ENCODE assay signal across 1 cellular context in the genomic region with DNA sequence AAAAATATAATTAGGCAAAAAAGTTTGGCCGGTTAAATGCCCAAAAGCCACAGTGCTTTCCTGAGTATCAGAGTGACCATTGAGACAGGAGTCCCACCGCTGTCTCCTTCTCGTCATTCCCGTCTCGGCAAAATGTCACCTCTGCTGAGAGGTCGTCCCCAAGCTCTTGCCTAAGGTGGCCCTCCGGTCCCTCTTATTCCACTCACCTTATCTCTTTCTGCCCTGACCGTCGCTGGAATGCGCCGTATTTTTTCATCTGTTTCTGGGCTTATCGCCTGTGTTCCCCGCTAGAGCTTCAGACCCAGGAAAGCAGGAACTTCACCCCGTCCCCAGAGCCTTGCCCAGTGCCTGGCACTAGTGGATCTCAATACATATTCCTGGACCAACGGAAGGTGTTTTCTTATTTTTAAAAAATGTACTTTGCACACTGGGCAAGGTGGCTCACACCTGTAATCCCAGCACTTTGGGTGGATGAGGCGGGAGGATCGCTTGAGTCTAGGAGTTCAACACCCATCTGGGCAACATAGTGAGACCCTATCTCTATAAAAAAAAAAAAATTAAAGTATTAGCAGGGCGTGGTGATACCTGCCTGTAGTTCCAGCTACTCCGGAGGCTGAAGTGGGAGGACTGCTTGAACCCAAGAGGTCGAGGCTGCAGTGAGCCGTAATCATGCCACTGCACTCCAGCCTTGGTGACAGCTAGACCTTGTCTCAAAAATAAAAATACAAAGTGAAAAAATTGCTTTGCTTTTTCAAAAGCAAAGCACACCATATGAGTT.
TF ChIP-seq lines count a peak whose summit lies in the region.

No MANE protein-coding gene starts in this region.

TF ChIP-seq in K562, 482 proteins besides CTCF, POLR2A, EP300 and RAD21:
- TF ChIP-seq ELF1 (tag; IDR thresholded peaks at IDR 0.05) (no peak), ARID1B (IDR thresholded peaks at IDR 0.05) (peak; percentile 38), ADNP (tag; IDR thresholded peaks at IDR 0.05) (0 out of 2 replicates have a peak, but pooled peaks have one; percentile 55), GABPA (tag; conservative IDR thresholded peaks at IDR 0.05; ENCODE audit: low read depth) (no peak), TEAD4 (IDR thresholded peaks at IDR 0.05; ENCODE audit: low read length) (peak; percentile 82), TEAD4 (CRISPR knock-in tag; IDR thresholded peaks at IDR 0.05; ENCODE audit: borderline replicate concordance) (no peak), TCF3 (CRISPR knock-in tag; IDR thresholded peaks at IDR 0.05) (peak; percentile 51), CTBP1 (IDR thresholded peaks at IDR 0.05; ENCODE audit: borderline replicate concordance) (peak; percentile 15; the same call in 1 of the 2 replicates), ZNF79 (CRISPR knock-in tag; IDR thresholded peaks at IDR 0.05; ENCODE audit: low read depth) (no peak), ZNF445 (CRISPR knock-in tag; IDR thresholded peaks at IDR 0.05; ENCODE audit: low read depth) (no peak), CBFA2T3 (IDR thresholded peaks at IDR 0.05) (peak; percentile 52), ZNF121 (CRISPR knock-in tag; conservative IDR thresholded peaks at IDR 0.05) (peak; percentile 62), TEAD1 (CRISPR knock-in tag; IDR thresholded peaks at IDR 0.05) (0 out of 4 replicates have a peak, but pooled peaks have one; percentile 15 to 37)
- TF ChIP-seq, protein P1, sequence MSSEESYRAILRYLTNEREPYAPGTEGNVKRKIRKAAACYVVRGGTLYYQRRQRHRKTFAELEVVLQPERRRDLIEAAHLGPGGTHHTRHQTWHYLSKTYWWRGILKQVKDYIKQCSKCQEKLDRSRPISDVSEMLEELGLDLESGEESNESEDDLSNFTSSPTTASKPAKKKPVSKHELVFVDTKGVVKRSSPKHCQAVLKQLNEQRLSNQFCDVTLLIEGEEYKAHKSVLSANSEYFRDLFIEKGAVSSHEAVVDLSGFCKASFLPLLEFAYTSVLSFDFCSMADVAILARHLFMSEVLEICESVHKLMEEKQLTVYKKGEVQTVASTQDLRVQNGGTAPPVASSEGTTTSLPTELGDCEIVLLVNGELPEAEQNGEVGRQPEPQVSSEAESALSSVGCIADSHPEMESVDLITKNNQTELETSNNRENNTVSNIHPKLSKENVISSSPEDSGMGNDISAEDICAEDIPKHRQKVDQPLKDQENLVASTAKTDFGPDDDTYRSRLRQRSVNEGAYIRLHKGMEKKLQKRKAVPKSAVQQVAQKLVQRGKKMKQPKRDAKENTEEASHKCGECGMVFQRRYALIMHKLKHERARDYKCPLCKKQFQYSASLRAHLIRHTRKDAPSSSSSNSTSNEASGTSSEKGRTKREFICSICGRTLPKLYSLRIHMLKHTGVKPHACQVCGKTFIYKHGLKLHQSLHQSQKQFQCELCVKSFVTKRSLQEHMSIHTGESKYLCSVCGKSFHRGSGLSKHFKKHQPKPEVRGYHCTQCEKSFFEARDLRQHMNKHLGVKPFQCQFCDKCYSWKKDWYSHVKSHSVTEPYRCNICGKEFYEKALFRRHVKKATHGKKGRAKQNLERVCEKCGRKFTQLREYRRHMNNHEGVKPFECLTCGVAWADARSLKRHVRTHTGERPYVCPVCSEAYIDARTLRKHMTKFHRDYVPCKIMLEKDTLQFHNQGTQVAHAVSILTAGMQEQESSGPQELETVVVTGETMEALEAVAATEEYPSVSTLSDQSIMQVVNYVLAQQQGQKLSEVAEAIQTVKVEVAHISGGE (CRISPR knock-in tag; IDR thresholded peaks at IDR 0.05): 0 out of 6 replicates have a peak, but pooled peaks of 1 of the 3 experiments have one; percentile 8
- TF ChIP-seq, protein P2, sequence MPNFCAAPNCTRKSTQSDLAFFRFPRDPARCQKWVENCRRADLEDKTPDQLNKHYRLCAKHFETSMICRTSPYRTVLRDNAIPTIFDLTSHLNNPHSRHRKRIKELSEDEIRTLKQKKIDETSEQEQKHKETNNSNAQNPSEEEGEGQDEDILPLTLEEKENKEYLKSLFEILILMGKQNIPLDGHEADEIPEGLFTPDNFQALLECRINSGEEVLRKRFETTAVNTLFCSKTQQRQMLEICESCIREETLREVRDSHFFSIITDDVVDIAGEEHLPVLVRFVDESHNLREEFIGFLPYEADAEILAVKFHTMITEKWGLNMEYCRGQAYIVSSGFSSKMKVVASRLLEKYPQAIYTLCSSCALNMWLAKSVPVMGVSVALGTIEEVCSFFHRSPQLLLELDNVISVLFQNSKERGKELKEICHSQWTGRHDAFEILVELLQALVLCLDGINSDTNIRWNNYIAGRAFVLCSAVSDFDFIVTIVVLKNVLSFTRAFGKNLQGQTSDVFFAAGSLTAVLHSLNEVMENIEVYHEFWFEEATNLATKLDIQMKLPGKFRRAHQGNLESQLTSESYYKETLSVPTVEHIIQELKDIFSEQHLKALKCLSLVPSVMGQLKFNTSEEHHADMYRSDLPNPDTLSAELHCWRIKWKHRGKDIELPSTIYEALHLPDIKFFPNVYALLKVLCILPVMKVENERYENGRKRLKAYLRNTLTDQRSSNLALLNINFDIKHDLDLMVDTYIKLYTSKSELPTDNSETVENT (CRISPR knock-in tag; IDR thresholded peaks at IDR 0.05): no peak
